16 cellular contexts compared by ENCODE assay signal in the genomic region with DNA sequence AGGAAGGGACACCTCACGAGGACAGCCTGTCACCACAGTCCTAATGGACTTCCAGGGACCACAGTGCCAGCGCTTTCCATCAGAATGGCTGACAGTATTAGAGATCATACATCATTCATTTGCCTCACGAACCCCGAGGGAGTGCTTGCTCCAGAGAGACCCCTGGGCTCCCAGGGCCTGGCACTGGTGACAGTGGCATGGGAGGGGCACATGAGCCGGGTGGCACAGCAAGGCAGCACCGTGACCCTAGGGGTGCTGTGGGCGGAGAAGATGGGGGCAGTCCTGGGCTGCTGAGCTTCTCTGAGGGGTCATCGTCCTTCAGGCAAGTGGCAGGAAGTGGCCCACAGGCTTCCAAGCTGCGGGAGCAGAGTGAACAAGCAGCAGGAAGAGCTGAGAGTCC. TPM values are rescaled to one million over a fixed set of nuclear protein-coding genes. Genes with fewer than 3 reads are reported as not detected.
DNase-seq lines count a peak whose midpoint lies in the region; ATAC-seq and TF ChIP-seq lines count a peak whose summit lies in the region.
"Had no signal": no experiment of that assay in that cellular context is flagged by ENCODE, and none has a peak within 500 bp of the region (broad histone marks: within the 10 kb centered on the region; RNA-seq: fewer than 3 reads in every experiment).

No MANE protein-coding gene starts in this region.

- TF ChIP-seq CTCF in H9 (conservative IDR thresholded peaks at IDR 0.05): no peak
- TF ChIP-seq CTCF in nephron progenitor cell (IDR thresholded peaks at IDR 0.05): no peak
- TF ChIP-seq CTCF in suprapubic skin (IDR thresholded peaks at IDR 0.05): no peak

- no peak overlapping the region for H3K14ac ChIP-seq in H9 (ENCODE audit: insufficient read depth, low read length)

- no peak overlapping the region for H3K18ac ChIP-seq in H9 (ENCODE audit: insufficient read length, low read depth, low read length)

- H3K4me2 ChIP-seq in H9 (ENCODE audit: insufficient read depth, insufficient read length, low read length): no peak overlapping the region
- H3K4me2 ChIP-seq: A549 had no signal

- no peak overlapping the region for H3K4ac ChIP-seq in H9 (ENCODE audit: low read depth, low read length)

- no peaks in the 10 kb centered on the region for H3K9me3 ChIP-seq in H9 (ENCODE audit: control insufficient read depth, low read depth, low read length)
- no peaks in the 10 kb centered on the region for H3K9me3 ChIP-seq in suprapubic skin
- no peaks in the 10 kb centered on the region for H3K9me3 ChIP-seq in HAP-1
- H3K9me3 ChIP-seq: A549, BE2C had no signal

- peak; percentile 24 for DNase-seq in D341Med (ENCODE audit: low spot score)
- peak; percentile 26 for DNase-seq in H9
- DNase-seq in nephron progenitor cell: no peak
- DNase-seq in suprapubic skin (ENCODE audit: low spot score in 2 of 2): peak; percentile 36 to 72
- DNase-seq in DMS 273 treated with DMSO at 0.1 percent for 48 hours (lab: John Stamatoyannopoulos, UW): no peak
- DNase-seq in HAP-1 (ENCODE audit: low spot score in 2 of 2): no peak
- DNase-seq: BE2C; CD4-positive, alpha-beta memory T cell; COR-L47; DMS53; GF-D8; IMR-90 had no signal

- H3K36me3 ChIP-seq in suprapubic skin (no peaks in the 10 kb centered on the region), HAP-1 (replicated peaks) (no peaks in the 10 kb centered on the region)
- H3K36me3 ChIP-seq: BE2C had no signal

- no peak for TF ChIP-seq POLR2A in suprapubic skin (IDR thresholded peaks at IDR 0.05)

- H2BK15ac ChIP-seq in H9 (ENCODE audit: low read depth, low read length): no peak overlapping the region

- H3K79me2 ChIP-seq in H9 (ENCODE audit: insufficient read depth, low read length): no peaks in the 10 kb centered on the region

- H3K23me2 ChIP-seq in H9 (ENCODE audit: insufficient read length, low read depth, low read length, poor library complexity, severe bottlenecking): peaks cover 3% of the 10 kb centered on the region

- no peak for TF ChIP-seq EP300 in suprapubic skin (IDR thresholded peaks at IDR 0.05)

- H3K23ac ChIP-seq in H9 (ENCODE audit: insufficient read length, low read depth, low read length): no peak overlapping the region

- no peak overlapping the region for H2BK12ac ChIP-seq in H9 (ENCODE audit: insufficient read length, low read depth, low read length)

- H3K4me3 Mint-ChIP-seq in H9: no peak overlapping the region
- no peak overlapping the region for H3K4me3 Mint-ChIP-seq in nephron progenitor cell
- H3K4me3 Mint-ChIP-seq: CD4-positive, alpha-beta memory T cell had no signal

- no peaks in the 10 kb centered on the region; the same call in 1 of the 2 replicates for H3K27me3 ChIP-seq in H9 (ENCODE audit: insufficient read depth, low read length)
- peaks cover 64% of the 10 kb centered on the region for H3K27me3 ChIP-seq in suprapubic skin
- peaks cover 9% of the 10 kb centered on the region for H3K27me3 ChIP-seq in HAP-1 (ENCODE audit: low read depth)

- H2AFZ ChIP-seq in H9 (ENCODE audit: low read length): no peak overlapping the region

- no peaks in the 10 kb centered on the region for H3K9me3 Mint-ChIP-seq in H9
- H3K9me3 Mint-ChIP-seq in nephron progenitor cell: peaks cover 20% of the 10 kb centered on the region
- H3K9me3 Mint-ChIP-seq: CD4-positive, alpha-beta memory T cell had no signal

- H3K27me3 Mint-ChIP-seq in H9 (ENCODE audit: low read depth): peaks cover 23% of the 10 kb centered on the region
- H3K27me3 Mint-ChIP-seq in nephron progenitor cell (ENCODE audit: low read depth, poor library complexity): peaks cover 35% of the 10 kb centered on the region

- in situ Hi-C loops in HAP-1 (cut with MboI; ENCODE audit: low sequenced_read_pairs): loop anchor here (10.0 kb wide), 1 partner anchor 373 kb away; the partner anchor contains the start of gene TRPM2

- no peak overlapping the region for H2BK5ac ChIP-seq in H9 (ENCODE audit: insufficient read length, low read length)

- no peak overlapping the region for H4K91ac ChIP-seq in H9 (ENCODE audit: insufficient read length, low read depth, low read length)

- no peak overlapping the region for H4K5ac ChIP-seq in H9 (ENCODE audit: insufficient read length, low read depth, low read length)

- no peaks in the 10 kb centered on the region for H4K20me1 ChIP-seq in H9 (ENCODE audit: control insufficient read depth, insufficient read depth, insufficient read length)

- H3K27ac Mint-ChIP-seq in H9: no peak overlapping the region; a peak in 1 of 7 replicates
- H3K27ac Mint-ChIP-seq in nephron progenitor cell: peak overlapping the region; percentile 72

- H4K8ac ChIP-seq in H9 (replicated peaks; ENCODE audit: insufficient read length, low read depth, low read length): no peak overlapping the region

- H3K27ac ChIP-seq in H9 (ENCODE audit: insufficient read length, low read depth, low read length): no peak overlapping the region
- no peak overlapping the region for H3K27ac ChIP-seq in suprapubic skin
- H3K27ac ChIP-seq: A549, C4-2B had no signal

- no peak overlapping the region for H3T11ph ChIP-seq in H9 (ENCODE audit: low read length)

- no peak for ATAC-seq in GM18498 (IDR thresholded peaks at IDR 0.05; ENCODE audit: unreplicated experiment)
- ATAC-seq: A549 had no signal

- no peak overlapping the region for H2BK120ac ChIP-seq in H9 (ENCODE audit: low read depth, low read length, poor library complexity, severe bottlenecking)

- no peak overlapping the region for H2BK20ac ChIP-seq in H9 (ENCODE audit: low read depth, low read length, poor library complexity, severe bottlenecking)

- H3K9ac ChIP-seq in H9 (ENCODE audit: extremely low read depth, insufficient read length, low read length): no peak overlapping the region

- H2AK5ac ChIP-seq in H9 (ENCODE audit: insufficient read length, low read length): no peak overlapping the region

- H3K4me1 Mint-ChIP-seq in H9: peaks cover 21 to 27% of the 10 kb centered on the region in 2 experiments
- H3K4me1 Mint-ChIP-seq in nephron progenitor cell: peaks cover 43% of the 10 kb centered on the region

- H3K4me1 ChIP-seq in H9 (ENCODE audit: insufficient read depth, low read length) (no peaks in the 10 kb centered on the region), suprapubic skin (peaks cover 7% of the 10 kb centered on the region), HAP-1 (no peaks in the 10 kb centered on the region)
- H3K4me1 ChIP-seq: A549, BE2C had no signal

- no peak overlapping the region for H3K56ac ChIP-seq in H9 (ENCODE audit: insufficient read length, low read depth, low read length)

- H3K36me3 Mint-ChIP-seq in H9 (ENCODE audit: insufficient read depth in 1 of 3, low read depth in 3 of 3): peaks cover 0 to 10% (median 0%) of the 10 kb centered on the region in 3 experiments; a peak in 1 of 7 replicates
- H3K36me3 Mint-ChIP-seq in nephron progenitor cell (ENCODE audit: low read depth): peaks cover 11% of the 10 kb centered on the region
- H3K36me3 Mint-ChIP-seq: CD4-positive, alpha-beta memory T cell had no signal

- H3K4me3 ChIP-seq in suprapubic skin (no peak overlapping the region), HAP-1 (no peak overlapping the region)
- H3K4me3 ChIP-seq: A549 had no signal

- no peaks in the 10 kb centered on the region for H3K79me1 ChIP-seq in H9 (ENCODE audit: insufficient read depth, low read depth, low read length, poor library complexity, severe bottlenecking)

- no CpG with 5 or more reads among the region's 9 CpGs for WGBS in H9 (ENCODE audit: extremely low coverage, insufficient read length, low lambda C conversion rate)
- WGBS in suprapubic skin: 64% methylated on average over 5 of the region's 9 CpGs

RNA-seq across cellular contexts. Expression of gene TSPEAR, which starts 16.4 kb away (rescaled TPM):
- 1.2 and 1.3 TPM in 2 replicates for total RNA-seq in H9 (2021)
- total RNA-seq in suprapubic skin: under 1 TPM in 3 of 4 donors, not detected in 1; 0.21 to 0.59 (median 0.32) TPM
- total RNA-seq: CD4-positive, alpha-beta memory T cell; HT-29; IMR-90 had no signal

RNA-seq across cellular contexts. Expression of gene KRTAP10-12, which starts 30.8 kb away (rescaled TPM):
- total RNA-seq in H9 (2021): not detected in 2 replicates
- 1 to 10 TPM in 2 of 4 donors, not detected in 2; 1.3 to 2.9 TPM for total RNA-seq in suprapubic skin
- total RNA-seq: CD4-positive, alpha-beta memory T cell; HT-29; IMR-90 had no signal

RNA-seq across cellular contexts. Expression of gene KRTAP12-1, which starts 45.8 kb away (rescaled TPM):
- total RNA-seq in H9 (2021) (not detected in 2 replicates), suprapubic skin (10 to 100 TPM in 1 of 4 donors, 1 to 10 TPM in 1, not detected in 2; 6.0 to 32.1 TPM)
- total RNA-seq: CD4-positive, alpha-beta memory T cell; HT-29; IMR-90 had no signal

Comparison
In these comparisons a context has a peak if more than half of its experiments do, and no peak if none do; other contexts are left out.
1. DNase-seq: peak in D341Med (single experiment), H9 (single experiment) and suprapubic skin (2 of 2); none in nephron progenitor cell (single experiment), DMS 273 treated with DMSO at 0.1 percent for 48 hours (single experiment) and HAP-1 (0 of 2).